Comparison of ENCODE assay signal across 26 cellular contexts in the genomic region with DNA sequence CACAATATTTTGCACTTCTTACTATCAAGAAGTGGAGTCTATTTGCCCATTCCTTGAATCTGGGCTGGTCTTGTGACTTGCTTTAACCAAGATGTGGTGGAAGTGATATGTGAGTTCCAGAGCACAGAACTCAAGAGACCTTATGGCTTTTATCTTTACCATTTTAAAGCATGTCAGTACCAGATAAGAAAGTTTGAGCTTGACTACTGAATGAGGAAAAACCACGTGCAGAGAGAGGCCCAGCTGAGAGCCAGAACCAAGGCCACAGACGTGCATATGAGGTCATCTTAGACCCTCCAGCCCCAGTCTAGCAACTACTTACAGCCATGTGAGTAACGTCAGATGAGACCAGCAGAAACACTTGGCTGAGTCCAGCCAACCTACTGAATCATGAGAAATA.
"Had no signal": no experiment of that assay in that cellular context is flagged by ENCODE, and none has a peak within 500 bp of the region (broad histone marks: within the 10 kb centered on the region; RNA-seq: fewer than 3 reads in every experiment).

No MANE protein-coding gene starts in this region.

- H3K27me3 Mint-ChIP-seq: activated CD8-positive, alpha-beta T cell treated with anti-CD3 and anti-CD28 coated beads for 36 hours; dendritic cell treated with granulocyte-macrophage colony-stimulating factor and Interleukin-4, amounts not matched to agents 40 ng/mL and 50 ng/mL, for 4 days; stimulated activated naive CD8-positive, alpha-beta T cell treated with anti-CD3 and anti-CD28 coated beads, Interleukin-15, Interleukin-2, amounts not matched to agents 100 ng/mL and 50 ng/mL, for 24 hours had no signal

- DNase-seq: activated CD4-positive, alpha-beta T cell treated with anti-CD3 and anti-CD28 coated beads for 48 hours; activated CD4-positive, CD25-positive, alpha-beta regulatory T cell; activated CD8-positive, alpha-beta T cell treated with anti-CD3 and anti-CD28 coated beads for 36 hours; activated naive CD4-positive, alpha-beta T cell treated with anti-CD3 and anti-CD28 coated beads, Interleukin-2, amount 10 ng/mL, durations not matched to agents 7 days and 5 days; activated naive CD8-positive, alpha-beta T cell treated with anti-CD3 and anti-CD28 coated beads, Interleukin-2, amount 50 U/mL, for 24 hours; activated T-cell treated with anti-CD3 and anti-CD28 coated beads, Interleukin-2, amount 50 U/mL, for 1 hour; cerebellar nuclear complex; effector CD8-positive, alpha-beta T cell; foreskin keratinocyte; kidney; left lung; mammary epithelial cell; occipital lobe; stimulated activated CD4-positive, alpha-beta T cell treated with anti-CD3 and anti-CD28 coated beads, Interleukin-15, amount 100 ng/mL, for 24 hours; stimulated activated CD4-positive, alpha-beta T cell treated with anti-CD3 and anti-CD28 coated beads, Interleukin-2, amount 100 ng/mL, for 48 hours; SW 1271; T-helper 2 cell had no signal

- H3K27ac Mint-ChIP-seq: activated CD8-positive, alpha-beta T cell treated with anti-CD3 and anti-CD28 coated beads for 36 hours; activated naive CD4-positive, alpha-beta T cell treated with anti-CD3 and anti-CD28 coated beads, Interleukin-2, amount 10 ng/mL, durations not matched to agents 7 days and 5 days; activated naive CD8-positive, alpha-beta T cell treated with anti-CD3 and anti-CD28 coated beads, Interleukin-2, amount 50 U/mL, for 24 hours; dendritic cell treated with granulocyte-macrophage colony-stimulating factor and Interleukin-4, amounts not matched to agents 40 ng/mL and 50 ng/mL, for 4 days; stimulated activated naive CD8-positive, alpha-beta T cell treated with anti-CD3 and anti-CD28 coated beads, Interleukin-15, Interleukin-2, amounts not matched to agents 100 ng/mL and 50 ng/mL, for 24 hours had no signal

- H3K9me3 ChIP-seq: prostate gland, tibial nerve had no signal

- H3K4me3 Mint-ChIP-seq: activated CD8-positive, alpha-beta T cell treated with anti-CD3 and anti-CD28 coated beads for 36 hours; activated naive CD4-positive, alpha-beta T cell treated with anti-CD3 and anti-CD28 coated beads, Interleukin-2, amount 10 ng/mL, durations not matched to agents 7 days and 5 days; activated naive CD8-positive, alpha-beta T cell treated with anti-CD3 and anti-CD28 coated beads, Interleukin-2, amount 50 U/mL, for 24 hours; dendritic cell treated with granulocyte-macrophage colony-stimulating factor and Interleukin-4, amounts not matched to agents 40 ng/mL and 50 ng/mL, for 4 days; stimulated activated naive CD8-positive, alpha-beta T cell treated with anti-CD3 and anti-CD28 coated beads, Interleukin-15, Interleukin-2, amounts not matched to agents 100 ng/mL and 50 ng/mL, for 24 hours had no signal

- H3K27ac ChIP-seq: ascending aorta, breast epithelium, esophagus muscularis mucosa, foreskin keratinocyte, left lung, prostate gland, right atrium auricular region, skin epidermis, tibial nerve had no signal

- H3K36me3 Mint-ChIP-seq: activated naive CD4-positive, alpha-beta T cell treated with anti-CD3 and anti-CD28 coated beads, Interleukin-2, amount 10 ng/mL, durations not matched to agents 7 days and 5 days had no signal

- H3K27me3 ChIP-seq: ascending aorta, breast epithelium, esophagus muscularis mucosa, left lung, right atrium auricular region, tibial nerve had no signal

- H3K9me3 Mint-ChIP-seq: activated CD8-positive, alpha-beta T cell treated with anti-CD3 and anti-CD28 coated beads for 36 hours; activated naive CD4-positive, alpha-beta T cell treated with anti-CD3 and anti-CD28 coated beads, Interleukin-2, amount 10 ng/mL, durations not matched to agents 7 days and 5 days; dendritic cell treated with granulocyte-macrophage colony-stimulating factor and Interleukin-4, amounts not matched to agents 40 ng/mL and 50 ng/mL, for 4 days; stimulated activated naive CD8-positive, alpha-beta T cell treated with anti-CD3 and anti-CD28 coated beads, Interleukin-15, Interleukin-2, amounts not matched to agents 100 ng/mL and 50 ng/mL, for 24 hours had no signal

- H3K4me1 Mint-ChIP-seq: activated naive CD4-positive, alpha-beta T cell treated with anti-CD3 and anti-CD28 coated beads, Interleukin-2, amount 10 ng/mL, durations not matched to agents 7 days and 5 days; activated naive CD8-positive, alpha-beta T cell treated with anti-CD3 and anti-CD28 coated beads, Interleukin-2, amount 50 U/mL, for 24 hours had no signal

- H3K36me3 ChIP-seq: ascending aorta, breast epithelium, esophagus muscularis mucosa, left lung, prostate gland, right atrium auricular region, tibial nerve had no signal

- H3K4me1 ChIP-seq: ascending aorta, breast epithelium, esophagus muscularis mucosa, foreskin keratinocyte, left lung, prostate gland, right atrium auricular region, tibial nerve had no signal

- H3K4me3 ChIP-seq: ascending aorta, breast epithelium, esophagus muscularis mucosa, left lung, prostate gland, right atrium auricular region, skin epidermis, tibial nerve had no signal
